In genomic region chr3:46586738-46587246, GRCh38 we compare ENCODE assay signal across 20 cellular contexts. TPM values are rescaled to one million over a fixed set of nuclear protein-coding genes. Genes with fewer than 3 reads are reported as not detected.
DNase-seq lines count a peak whose midpoint lies in the region; ATAC-seq and TF ChIP-seq lines count a peak whose summit lies in the region.
"Had no signal": no experiment of that assay in that cellular context is flagged by ENCODE, and none has a peak within 500 bp of the region (broad histone marks: within the 10 kb centered on the region; RNA-seq: fewer than 3 reads in every experiment).

No MANE protein-coding gene starts in this region.

- no peak overlapping the region for H2AK5ac ChIP-seq in neuronal stem cell (ENCODE audit: low read depth, low read length)

- H3K18ac ChIP-seq in neuronal stem cell (ENCODE audit: low read length), result no peak overlapping the region

- H3K23ac ChIP-seq in neuronal stem cell (ENCODE audit: low read depth, low read length, poor library complexity), result peak overlapping the region; percentile 71

- ATAC-seq in left colon (peak; percentile 62), aorta (ENCODE audit: low FRiP score) (no peak)
- ATAC-seq: SK-N-SH treated with all-trans-retinoic acid at 6 μM for 48 hours had no signal

- H3K9me3 ChIP-seq in KOPT-K1 (ENCODE audit: insufficient read depth, low read length, poor library complexity, severe bottlenecking) (no peaks in the 10 kb centered on the region), neuronal stem cell (replicated peaks in 1 of 2; ENCODE audit: control insufficient read depth in 2 of 2, insufficient read depth in 1 of 2, low read depth in 1 of 2, low read length in 2 of 2) (no peaks in the 10 kb centered on the region), A673 (ENCODE audit: low read depth, low read length, poor library complexity, severe bottlenecking) (no peaks in the 10 kb centered on the region), aorta (ENCODE audit: control insufficient read depth, low read length) (no peaks in the 10 kb centered on the region)
- H3K9me3 ChIP-seq: Peyer's patch had no signal

- no peaks in the 10 kb centered on the region for H3K27me3 ChIP-seq in neuronal stem cell (ENCODE audit: control insufficient read depth in 3 of 3, insufficient read depth in 3 of 3, low read depth in 1 of 3, low read length in 3 of 3)
- H3K27me3 ChIP-seq in A673 (replicated peaks; ENCODE audit: insufficient read depth, low read depth, low read length, poor library complexity), result no peaks in the 10 kb centered on the region
- no peaks in the 10 kb centered on the region for H3K27me3 ChIP-seq in aorta (ENCODE audit: control insufficient read depth in 1 of 2, insufficient read depth in 2 of 2, low read length in 1 of 2)
- H3K27me3 ChIP-seq: Peyer's patch had no signal

- no peak overlapping the region for H2BK15ac ChIP-seq in neuronal stem cell (ENCODE audit: low read length)

- TF ChIP-seq CTCF in 22Rv1 (IDR thresholded peaks at IDR 0.05) (no peak), A673 (conservative IDR thresholded peaks at IDR 0.05; ENCODE audit: low read depth, low read length) (no peak)

- BruUV-seq in A673 (replicated peaks; lab: Mats Ljungman, UMichigan), result no TSS peak

- no peak overlapping the region for H3K4ac ChIP-seq in neuronal stem cell (ENCODE audit: low read length)

- H2AFZ ChIP-seq in neuronal stem cell (ENCODE audit: low read length), result no peak overlapping the region
- H2AFZ ChIP-seq: GM23248 had no signal

- H3K9ac ChIP-seq in neuronal stem cell (ENCODE audit: low read depth, low read length, poor library complexity), result no peak overlapping the region
- H3K9ac ChIP-seq: GM23248, KMS-11 had no signal

- no peak overlapping the region for H2BK12ac ChIP-seq in neuronal stem cell (ENCODE audit: low read length)

- no peak overlapping the region for H4K91ac ChIP-seq in neuronal stem cell (ENCODE audit: low read depth, low read length, poor library complexity)

- intact Hi-C loops in left colon (cut with DNase I, micrococcal nuclease) (no loop called here), A673 (cut with micrococcal nuclease; ENCODE audit: unreplicated experiment) (no loop called here), aorta (cut with DNase I) (no loop called here)

- H3K36me3 ChIP-seq in KOPT-K1 (ENCODE audit: insufficient read depth, low read length) (no peaks in the 10 kb centered on the region), neuronal stem cell (replicated peaks in 1 of 2; ENCODE audit: control insufficient read depth in 2 of 2, insufficient read depth in 2 of 2, low read length in 2 of 2) (no peaks in the 10 kb centered on the region), A673 (ENCODE audit: insufficient read depth, low read length, poor library complexity, severe bottlenecking) (no peaks in the 10 kb centered on the region), aorta (ENCODE audit: control insufficient read depth in 1 of 2, insufficient read depth in 2 of 2, low read length in 1 of 2) (no peaks in the 10 kb centered on the region)
- H3K36me3 ChIP-seq: Peyer's patch had no signal

- WGBS in neuronal stem cell (ENCODE audit: extremely low coverage in 2 of 2, insufficient read length in 2 of 2, insufficient replicate concordance in 1 of 2), 2 donors, result no CpG with 5 or more reads among the region's 6 CpGs
- 73 to 75% methylated on average over 6 of the region's 6 CpGs for WGBS in aorta, 2 donors

- CTCF ChIA-PET in A673 (lab: Charles Lee), result no interaction called here

- H2BK5ac ChIP-seq in neuronal stem cell (ENCODE audit: low read length), result no peak overlapping the region

- DNase-seq in left colon (no peak), neuronal stem cell (ENCODE audit: low spot score) (no peak), A673 (ENCODE audit: low spot score) (no peak), substantia nigra (lab: John Stamatoyannopoulos, UW) (no peak), anterior cingulate cortex (lab: John Stamatoyannopoulos, UW) (no peak), aorta (no peak)
- DNase-seq: GM23248, MM.1S, NCI-H1105, NCI-H187, NCI-H82, Peyer's patch, SHP77 had no signal

- H2BK120ac ChIP-seq in neuronal stem cell (ENCODE audit: low read depth, low read length), result no peak overlapping the region

- no peak overlapping the region for H3K4me3 ChIP-seq in neuronal stem cell (ENCODE audit: low read length in 2 of 2)
- H3K4me3 ChIP-seq in A673 (ENCODE audit: low read depth, low read length, poor library complexity, severe bottlenecking), result no peak overlapping the region
- H3K4me3 ChIP-seq in aorta (ENCODE audit: low read length in 2 of 2), result no peak overlapping the region
- H3K4me3 ChIP-seq: GM23248, Peyer's patch had no signal

- H3K79me1 ChIP-seq in neuronal stem cell (ENCODE audit: low read depth, low read length), result no peaks in the 10 kb centered on the region

- no peak overlapping the region for H4K8ac ChIP-seq in neuronal stem cell (ENCODE audit: low read depth, low read length)

- no peak overlapping the region for H3K14ac ChIP-seq in neuronal stem cell (ENCODE audit: low read length)

- H3K4me2 ChIP-seq in neuronal stem cell (ENCODE audit: insufficient read depth, low read length, poor library complexity, severe bottlenecking), result no peak overlapping the region
- H3K4me2 ChIP-seq: KMS-11 had no signal

- H3K27ac ChIP-seq in 22Rv1 (peak overlapping the region; percentile 54), KOPT-K1 (ENCODE audit: low read depth, low read length, poor library complexity, severe bottlenecking) (peak overlapping the region; percentile 26), neuronal stem cell (replicated peaks; ENCODE audit: low read length) (no peak overlapping the region), A673 (ENCODE audit: low read depth, low read length, poor library complexity, severe bottlenecking) (no peak overlapping the region), substantia nigra (ENCODE audit: low read depth, low read length, poor library complexity, severe bottlenecking) (no peak overlapping the region), aorta (ENCODE audit: low read depth in 1 of 2, low read length in 2 of 2) (no peak overlapping the region)
- H3K27ac ChIP-seq: GM23248, HL-60, KMS-11, Peyer's patch had no signal

- POLR2A ChIA-PET in A673 (lab: Charles Lee; ENCODE audit: low non-redundant PET), result no interaction called here

- H3K4me1 ChIP-seq in neuronal stem cell (ENCODE audit: control insufficient read depth in 2 of 2, insufficient read depth in 1 of 2, low read depth in 1 of 2, low read length in 2 of 2) (no peaks in the 10 kb centered on the region), A673 (ENCODE audit: insufficient read depth, low read length, poor library complexity, severe bottlenecking) (no peaks in the 10 kb centered on the region), aorta (ENCODE audit: control insufficient read depth in 1 of 2, insufficient read depth in 2 of 2, low read length in 2 of 2) (no peaks in the 10 kb centered on the region)
- H3K4me1 ChIP-seq: Peyer's patch had no signal

RNA-seq across cellular contexts. Expression of gene LRRC2, which starts 20.7 kb away (rescaled TPM):
- 1 to 10 TPM; 1.5 TPM for total RNA-seq in left colon
- 0.11 TPM for polyA plus RNA-seq in neuronal stem cell (2013, experiment 1 of 2)
- 0.14 TPM for polyA plus RNA-seq in neuronal stem cell (2013, experiment 2 of 2)
- total RNA-seq in A673 (2021), result 0.24 and 0.28 TPM in 2 replicates
- total RNA-seq in aorta, result 1 to 10 TPM in 1 of 2 donors, under 1 TPM in 1; 0.78 to 8.8 TPM
- polyA plus RNA-seq in aorta, result under 1 TPM; 0.03 to 0.13 TPM
- total RNA-seq: A172, NCI-H460 had no signal

RNA-seq across cellular contexts. Expression of gene FAM240A, which starts 25.5 kb away (rescaled TPM):
- total RNA-seq in left colon (not detected), A673 (2021) (not detected in 2 replicates), aorta (not detected)
- not detected for polyA plus RNA-seq in neuronal stem cell (2013, experiment 1 of 2)
- polyA plus RNA-seq in neuronal stem cell (2013, experiment 2 of 2), result not detected
- not detected for polyA plus RNA-seq in aorta
- total RNA-seq: A172, GM23248, NCI-H460, Peyer's patch had no signal
- polyA plus RNA-seq: GM23248 had no signal

Comparison
In these comparisons a context has a peak if more than half of its experiments do, and no peak if none do; other contexts are left out.
1. H3K27ac ChIP-seq: peak in 22Rv1 (single experiment) and KOPT-K1 (single experiment); none in neuronal stem cell (single experiment), A673 (single experiment), substantia nigra (single experiment) and aorta (0 of 2).